Comparison of ENCODE assay signal across 8 cellular contexts in genomic region chr5:36177715-36178556, GRCh38. TPM values are rescaled to one million over a fixed set of nuclear protein-coding genes. Genes with fewer than 3 reads are reported as not detected.
DNase-seq lines count a peak whose midpoint lies in the region; ATAC-seq and TF ChIP-seq lines count a peak whose summit lies in the region.

No MANE protein-coding gene starts in this region.

- ATAC-seq in activated CD8-positive, alpha-beta T cell treated with anti-CD3 and anti-CD28 coated beads for 36 hours, result no peak
- no peak for ATAC-seq in activated CD8-positive, alpha-beta T cell treated with anti-CD3 and anti-CD28 coated beads, Interleukin-2, amount 10 ng/mL, durations not matched to agents 7 days and 5 days
- ATAC-seq in GM21529 (IDR thresholded peaks at IDR 0.05; ENCODE audit: unreplicated experiment), result no peak
- no peak for ATAC-seq in HG03520 (IDR thresholded peaks at IDR 0.05; ENCODE audit: unreplicated experiment)

- H3K27ac Mint-ChIP-seq in activated CD8-positive, alpha-beta T cell treated with anti-CD3 and anti-CD28 coated beads for 36 hours, result no peak overlapping the region
- no peak overlapping the region for H3K27ac Mint-ChIP-seq in activated CD8-positive, alpha-beta T cell treated with anti-CD3 and anti-CD28 coated beads, Interleukin-2, amount 10 ng/mL, durations not matched to agents 7 days and 5 days

- CTCF ChIA-PET in activated CD8-positive, alpha-beta T cell treated with anti-CD3 and anti-CD28 coated beads for 36 hours (lab: Charles Lee), result interaction anchor here (0.7 to 1.4 kb wide), 8 partner anchors 11 to 128 kb away, joined by 3 to 6 read pairs (median 3); no protein-coding TSS in a partner anchor
- CTCF ChIA-PET in activated CD8-positive, alpha-beta T cell treated with anti-CD3 and anti-CD28 coated beads, Interleukin-2, amount 10 ng/mL, durations not matched to agents 7 days and 5 days (lab: Charles Lee), result interaction anchor here (0.7 to 1.7 kb wide), 4 partner anchors 19 to 99 kb away, joined by 3 to 5 read pairs (median 3); partner anchors contain the start of gene NADK2

- no peaks in the 10 kb centered on the region for H3K27me3 Mint-ChIP-seq in activated CD8-positive, alpha-beta T cell treated with anti-CD3 and anti-CD28 coated beads for 36 hours
- no peaks in the 10 kb centered on the region for H3K27me3 Mint-ChIP-seq in activated CD8-positive, alpha-beta T cell treated with anti-CD3 and anti-CD28 coated beads, Interleukin-2, amount 10 ng/mL, durations not matched to agents 7 days and 5 days (ENCODE audit: low read depth)

- H3K4me3 Mint-ChIP-seq in activated CD8-positive, alpha-beta T cell treated with anti-CD3 and anti-CD28 coated beads for 36 hours, result no peak overlapping the region
- H3K4me3 Mint-ChIP-seq in activated CD8-positive, alpha-beta T cell treated with anti-CD3 and anti-CD28 coated beads, Interleukin-2, amount 10 ng/mL, durations not matched to agents 7 days and 5 days, result no peak overlapping the region

- peak; percentile 34 for TF ChIP-seq CTCF in activated CD8-positive, alpha-beta T cell treated with anti-CD3 and anti-CD28 coated beads for 36 hours (IDR thresholded peaks at IDR 0.05)

- no peak for DNase-seq in activated CD8-positive, alpha-beta T cell treated with anti-CD3 and anti-CD28 coated beads for 36 hours
- no peak for DNase-seq in activated CD8-positive, alpha-beta T cell treated with anti-CD3 and anti-CD28 coated beads, Interleukin-2, amount 10 ng/mL, durations not matched to agents 7 days and 5 days
- DNase-seq in NCI-H446 (lab: John Stamatoyannopoulos, UW), result peak; percentile 12 to 65
- peak; percentile 23 for DNase-seq in cerebellum (ENCODE audit: low spot score)
- peak; percentile 67 to 70 for DNase-seq in lung microvascular endothelial cell (ENCODE audit: low read depth in 2 of 2)
- no peak for DNase-seq in stimulated activated CD4-positive, alpha-beta T cell treated with anti-CD3 and anti-CD28 coated beads, Interleukin-4, amount 100 ng/mL, for 1 hour

- POLR2A ChIA-PET in activated CD8-positive, alpha-beta T cell treated with anti-CD3 and anti-CD28 coated beads for 36 hours (lab: Charles Lee), result no interaction called here
- POLR2A ChIA-PET in activated CD8-positive, alpha-beta T cell treated with anti-CD3 and anti-CD28 coated beads, Interleukin-2, amount 10 ng/mL, durations not matched to agents 7 days and 5 days (lab: Charles Lee), result no interaction called here

- peaks cover 9% of the 10 kb centered on the region for H3K4me1 Mint-ChIP-seq in activated CD8-positive, alpha-beta T cell treated with anti-CD3 and anti-CD28 coated beads for 36 hours (ENCODE audit: low read depth)
- peaks cover 4% of the 10 kb centered on the region for H3K4me1 Mint-ChIP-seq in activated CD8-positive, alpha-beta T cell treated with anti-CD3 and anti-CD28 coated beads, Interleukin-2, amount 10 ng/mL, durations not matched to agents 7 days and 5 days (ENCODE audit: low read depth)

- peaks cover 64% of the 10 kb centered on the region for H3K36me3 Mint-ChIP-seq in activated CD8-positive, alpha-beta T cell treated with anti-CD3 and anti-CD28 coated beads for 36 hours (ENCODE audit: low read depth)
- peaks cover 69% of the 10 kb centered on the region for H3K36me3 Mint-ChIP-seq in activated CD8-positive, alpha-beta T cell treated with anti-CD3 and anti-CD28 coated beads, Interleukin-2, amount 10 ng/mL, durations not matched to agents 7 days and 5 days (ENCODE audit: low read depth)

- H3K9me3 Mint-ChIP-seq in activated CD8-positive, alpha-beta T cell treated with anti-CD3 and anti-CD28 coated beads for 36 hours, result no peaks in the 10 kb centered on the region
- no peaks in the 10 kb centered on the region for H3K9me3 Mint-ChIP-seq in activated CD8-positive, alpha-beta T cell treated with anti-CD3 and anti-CD28 coated beads, Interleukin-2, amount 10 ng/mL, durations not matched to agents 7 days and 5 days (ENCODE audit: insufficient read depth)

- intact Hi-C loops in activated CD8-positive, alpha-beta T cell treated with anti-CD3 and anti-CD28 coated beads for 36 hours (cut with micrococcal nuclease), result no loop called here

RNA-seq across cellular contexts. Expression of gene SKP2, which starts 26.0 kb away (rescaled TPM):
- 10 to 100 TPM; 55.8 to 60.2 TPM for total RNA-seq in activated CD8-positive, alpha-beta T cell treated with anti-CD3 and anti-CD28 coated beads for 36 hours
- total RNA-seq in activated CD8-positive, alpha-beta T cell treated with anti-CD3 and anti-CD28 coated beads, Interleukin-2, amount 10 ng/mL, durations not matched to agents 7 days and 5 days, result 10 to 100 TPM; 54.6 to 61.4 TPM
- 24.7 TPM for total RNA-seq in cerebellum
- total RNA-seq in lung microvascular endothelial cell, result 9.7 and 14.2 TPM in 2 replicates

RNA-seq across cellular contexts. Expression of gene LMBRD2, which starts 26.2 kb away (rescaled TPM):
- total RNA-seq in activated CD8-positive, alpha-beta T cell treated with anti-CD3 and anti-CD28 coated beads for 36 hours, result 10 to 100 TPM in 1 of 2 experiments, 1 to 10 TPM in 1; 9.9 to 10.8 TPM
- total RNA-seq in activated CD8-positive, alpha-beta T cell treated with anti-CD3 and anti-CD28 coated beads, Interleukin-2, amount 10 ng/mL, durations not matched to agents 7 days and 5 days, result 10 to 100 TPM; 11.5 to 11.8 TPM
- total RNA-seq in cerebellum (39.8 TPM), lung microvascular endothelial cell (4.1 and 7.9 TPM in 2 replicates)

Comparison
In these comparisons a context has a peak if more than half of its experiments do, and no peak if none do; other contexts are left out.
1. DNase-seq: peak in NCI-H446 (2 of 2), cerebellum (single experiment) and lung microvascular endothelial cell (2 of 2); none in activated CD8-positive, alpha-beta T cell treated with anti-CD3 and anti-CD28 coated beads for 36 hours (single experiment), activated CD8-positive, alpha-beta T cell treated with anti-CD3 and anti-CD28 coated beads, Interleukin-2, amount 10 ng/mL, durations not matched to agents 7 days and 5 days (single experiment) and stimulated activated CD4-positive, alpha-beta T cell treated with anti-CD3 and anti-CD28 coated beads, Interleukin-4, amount 100 ng/mL, for 1 hour (single experiment).